Comparison of ENCODE assay signal across 15 cellular contexts in genomic region chr5:106601605-106602004, GRCh38.
DNase-seq lines count a peak whose midpoint lies in the region; ATAC-seq lines count a peak whose summit lies in the region.
"Had no signal": no experiment of that assay in that cellular context is flagged by ENCODE, and none has a peak within 500 bp of the region (broad histone marks: within the 10 kb centered on the region; RNA-seq: fewer than 3 reads in every experiment).

No MANE protein-coding gene starts in this region.

- POLR2A ChIA-PET in activated CD4-positive, alpha-beta T cell treated with anti-CD3 and anti-CD28 coated beads, Interleukin-2, amount 10 ng/mL, durations not matched to agents 7 days and 5 days (lab: Charles Lee): no interaction called here

- peaks cover 3% of the 10 kb centered on the region for H3K9me3 Mint-ChIP-seq in activated CD4-positive, alpha-beta T cell treated with anti-CD3 and anti-CD28 coated beads, Interleukin-2, amount 10 ng/mL, durations not matched to agents 7 days and 5 days

- H3K27ac Mint-ChIP-seq in activated CD4-positive, alpha-beta T cell treated with anti-CD3 and anti-CD28 coated beads, Interleukin-2, amount 10 ng/mL, durations not matched to agents 7 days and 5 days: no peak overlapping the region
- H3K27ac Mint-ChIP-seq: memory B cell had no signal

- no peaks in the 10 kb centered on the region for H3K27me3 Mint-ChIP-seq in activated CD4-positive, alpha-beta T cell treated with anti-CD3 and anti-CD28 coated beads, Interleukin-2, amount 10 ng/mL, durations not matched to agents 7 days and 5 days
- H3K27me3 Mint-ChIP-seq: central memory CD8-positive, alpha-beta T cell; memory B cell had no signal

- no peak overlapping the region for H3K4me3 Mint-ChIP-seq in activated CD4-positive, alpha-beta T cell treated with anti-CD3 and anti-CD28 coated beads, Interleukin-2, amount 10 ng/mL, durations not matched to agents 7 days and 5 days
- H3K4me3 Mint-ChIP-seq: central memory CD8-positive, alpha-beta T cell; memory B cell had no signal

- ATAC-seq in GM18858 (IDR thresholded peaks at IDR 0.05; ENCODE audit: unreplicated experiment): peak; percentile 43
- ATAC-seq in HG02588 (IDR thresholded peaks at IDR 0.05; ENCODE audit: unreplicated experiment): peak; percentile 67
- ATAC-seq in esophagus mucosa: no peak

- CTCF ChIA-PET in activated CD4-positive, alpha-beta T cell treated with anti-CD3 and anti-CD28 coated beads, Interleukin-2, amount 10 ng/mL, durations not matched to agents 7 days and 5 days (lab: Charles Lee): no interaction called here

- H3K4me1 Mint-ChIP-seq in activated CD4-positive, alpha-beta T cell treated with anti-CD3 and anti-CD28 coated beads, Interleukin-2, amount 10 ng/mL, durations not matched to agents 7 days and 5 days: no peaks in the 10 kb centered on the region
- H3K4me1 Mint-ChIP-seq: central memory CD8-positive, alpha-beta T cell; memory B cell had no signal

- DNase-seq in NAMALWA (ENCODE audit: low spot score) (peak; percentile 59), islet precursor cell (peak; percentile 65)
- DNase-seq in activated CD4-positive, alpha-beta T cell treated with anti-CD3 and anti-CD28 coated beads, Interleukin-2, amount 10 ng/mL, durations not matched to agents 7 days and 5 days: no peak
- no peak for DNase-seq in activated effector memory CD4-positive, alpha-beta T cell treated with Interleukin-2 at 50 U/mL for 16 hours
- DNase-seq in stimulated activated CD8-positive, alpha-beta memory T cell treated with anti-CD3 and anti-CD28 coated beads, Interleukin-4, amount 100 ng/mL, for 48 hours: no peak
- DNase-seq: activated naive CD4-positive, alpha-beta T cell treated with anti-CD3 and anti-CD28 coated beads, Interleukin-2, amount 50 U/mL, for 16 hours; NCI-H1436 treated with DMSO at 0.1 percent for 48 hours; occipital lobe; SHP77; stimulated activated CD4-positive, alpha-beta T cell treated with anti-CD3 and anti-CD28 coated beads, Interleukin-12 subunit alpha, Interleukin-12 subunit beta, amount 100 ng/mL, for 4 hours had no signal

- no peaks in the 10 kb centered on the region for H3K36me3 Mint-ChIP-seq in activated CD4-positive, alpha-beta T cell treated with anti-CD3 and anti-CD28 coated beads, Interleukin-2, amount 10 ng/mL, durations not matched to agents 7 days and 5 days (ENCODE audit: low read depth)
- H3K36me3 Mint-ChIP-seq: memory B cell had no signal

Comparison
In these comparisons a context has a peak if more than half of its experiments do, and no peak if none do; other contexts are left out.
1. DNase-seq: peak in NAMALWA (single experiment) and islet precursor cell (single experiment); none in activated CD4-positive, alpha-beta T cell treated with anti-CD3 and anti-CD28 coated beads, Interleukin-2, amount 10 ng/mL, durations not matched to agents 7 days and 5 days (single experiment), activated effector memory CD4-positive, alpha-beta T cell treated with Interleukin-2 at 50 U/mL for 16 hours (single experiment) and stimulated activated CD8-positive, alpha-beta memory T cell treated with anti-CD3 and anti-CD28 coated beads, Interleukin-4, amount 100 ng/mL, for 48 hours (single experiment).